ENCODE assay signal across 9 cellular contexts in the genomic region with DNA sequence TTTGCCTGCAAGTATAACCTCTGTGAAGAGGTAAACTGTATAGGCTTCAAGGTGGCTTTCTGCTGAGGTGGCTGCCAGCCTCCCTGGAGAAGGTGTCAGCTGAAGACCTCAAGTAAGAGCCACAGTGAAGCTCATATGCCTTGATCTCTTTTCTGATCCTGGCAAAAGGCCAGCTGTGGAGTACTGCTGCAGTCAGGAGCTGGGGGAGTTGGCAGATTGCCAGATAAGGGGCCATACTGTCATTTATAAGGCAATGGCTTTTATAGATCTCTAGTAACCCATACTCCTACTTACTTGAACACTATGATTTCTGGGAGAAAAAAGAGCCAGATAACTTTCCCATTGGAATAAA. TPM values are rescaled to one million over a fixed set of nuclear protein-coding genes. Genes with fewer than 3 reads are reported as not detected.
DNase-seq lines count a peak whose midpoint lies in the region; ATAC-seq, FAIRE-seq and TF ChIP-seq lines count a peak whose summit lies in the region.
"Had no signal": no experiment of that assay in that cellular context is flagged by ENCODE, and none has a peak within 500 bp of the region (broad histone marks: within the 10 kb centered on the region; RNA-seq: fewer than 3 reads in every experiment).

No MANE protein-coding gene starts in this region.

- DNase-seq in NCI-H526 (lab: John Stamatoyannopoulos, UW) (peak; percentile 9 to 34), NCI-H526 treated with DMSO at 0.1 percent for 48 hours (lab: John Stamatoyannopoulos, UW) (no peak), T-cell (peak in 33 of 34 experiments; percentile 26 to 74 (median 58)), cardiac fibroblast (ENCODE audit: low read depth in 2 of 2) (peak; percentile 18 to 20), RCC 7860 (ENCODE audit: low spot score) (no peak), right atrium auricular region (ENCODE audit: low spot score) (no peak)
- DNase-seq in stimulated activated effector memory CD8-positive, alpha-beta T cell treated with anti-CD3 and anti-CD28 coated beads, Interleukin-12 subunit alpha, Interleukin-12 subunit beta, amount 100 ng/mL, for 72 hours (ENCODE audit: low spot score in 2 of 2) = no peak

- H3K27ac Mint-ChIP-seq in T-cell = peak overlapping the region; percentile 84 to 89
- peak overlapping the region; percentile 80 for H3K27ac Mint-ChIP-seq in stimulated activated effector memory CD8-positive, alpha-beta T cell treated with anti-CD3 and anti-CD28 coated beads, Interleukin-12 subunit alpha, Interleukin-12 subunit beta, amount 100 ng/mL, for 72 hours

- ATAC-seq in T-cell (replicated peaks in 1 of 4) = peak; percentile 54 to 74 (median 63)
- ATAC-seq in stimulated activated effector memory CD8-positive, alpha-beta T cell treated with anti-CD3 and anti-CD28 coated beads, Interleukin-12 subunit alpha, Interleukin-12 subunit beta, amount 100 ng/mL, for 72 hours = peak; percentile 47
- ATAC-seq in GM18520 (IDR thresholded peaks at IDR 0.05; ENCODE audit: unreplicated experiment) = no peak

- peak overlapping the region in 1 of 3 donors; percentile 54 for H3K4me3 Mint-ChIP-seq in T-cell
- H3K4me3 Mint-ChIP-seq in stimulated activated effector memory CD8-positive, alpha-beta T cell treated with anti-CD3 and anti-CD28 coated beads, Interleukin-12 subunit alpha, Interleukin-12 subunit beta, amount 100 ng/mL, for 72 hours = peak overlapping the region; percentile 11

- CTCF ChIA-PET in T-cell (lab: Charles Lee) = interaction anchor here (0.5 to 1.5 kb wide), 4 partner anchors 44 to 115 kb away, joined by 3 to 5 read pairs (median 4); no protein-coding TSS in a partner anchor

- H3K4me1 Mint-ChIP-seq in T-cell = peaks cover 69 to 71% (median 69%) of the 10 kb centered on the region in 3 donors
- peaks cover 38% of the 10 kb centered on the region for H3K4me1 Mint-ChIP-seq in stimulated activated effector memory CD8-positive, alpha-beta T cell treated with anti-CD3 and anti-CD28 coated beads, Interleukin-12 subunit alpha, Interleukin-12 subunit beta, amount 100 ng/mL, for 72 hours

- TF ChIP-seq CTCF in cardiac fibroblast (IDR thresholded peaks at IDR 0.05; ENCODE audit: low read depth, low read length) = no peak
- no peak for TF ChIP-seq CTCF in right atrium auricular region (IDR thresholded peaks at IDR 0.05)

- no peaks in the 10 kb centered on the region for H3K9me3 Mint-ChIP-seq in T-cell
- H3K9me3 Mint-ChIP-seq in stimulated activated effector memory CD8-positive, alpha-beta T cell treated with anti-CD3 and anti-CD28 coated beads, Interleukin-12 subunit alpha, Interleukin-12 subunit beta, amount 100 ng/mL, for 72 hours = no peaks in the 10 kb centered on the region

- peaks cover 0 to 10% of the 10 kb centered on the region in 2 donors for H3K4me1 ChIP-seq in right atrium auricular region

- no peaks in the 10 kb centered on the region for H3K36me3 ChIP-seq in right atrium auricular region

- no peaks in the 10 kb centered on the region for H3K9me3 ChIP-seq in right atrium auricular region

- no peaks in the 10 kb centered on the region for H3K27me3 ChIP-seq in right atrium auricular region

- H3K27me3 Mint-ChIP-seq in T-cell = no peaks in the 10 kb centered on the region

- H3K4me3 ChIP-seq in cardiac fibroblast (replicated peaks in 1 of 2; ENCODE audit: low read depth in 2 of 2, low read length in 2 of 2) (no peak overlapping the region), right atrium auricular region (no peak overlapping the region)

- H3K36me3 Mint-ChIP-seq in T-cell = peaks cover 11% of the 10 kb centered on the region
- H3K36me3 Mint-ChIP-seq in stimulated activated effector memory CD8-positive, alpha-beta T cell treated with anti-CD3 and anti-CD28 coated beads, Interleukin-12 subunit alpha, Interleukin-12 subunit beta, amount 100 ng/mL, for 72 hours = peaks cover 18% of the 10 kb centered on the region

- no peak overlapping the region for H3K27ac ChIP-seq in right atrium auricular region
- H3K27ac ChIP-seq: HL-60 had no signal

- POLR2A ChIA-PET in T-cell (lab: Charles Lee) = interaction anchor here in 1 of 2 donors (0.6 to 0.7 kb wide), 4 partner anchors 8 to 49 kb away, joined by 3 to 5 read pairs (median 4); a partner anchor contains a TSS

- no peak for FAIRE-seq in RCC 7860 (lab: Jason Lieb, UNC)

RNA-seq across cellular contexts. Expression of a gene that starts 8.8 kb away (rescaled TPM):
- 100 to 1,000 TPM in 1 of 5 donors, 10 to 100 TPM in 4; 49.7 to 101 (median 53.5) TPM for total RNA-seq in T-cell
- 1 to 10 TPM; 4.5 to 6.8 TPM for total RNA-seq in right atrium auricular region

Comparison
In these comparisons a context has a peak if more than half of its experiments do, and no peak if none do; other contexts are left out.
1. DNase-seq: peak in NCI-H526 (2 of 2), T-cell (33 of 34) and cardiac fibroblast (2 of 2); none in NCI-H526 treated with DMSO at 0.1 percent for 48 hours (single experiment), stimulated activated effector memory CD8-positive, alpha-beta T cell treated with anti-CD3 and anti-CD28 coated beads, Interleukin-12 subunit alpha, Interleukin-12 subunit beta, amount 100 ng/mL, for 72 hours (0 of 2), RCC 7860 (single experiment) and right atrium auricular region (single experiment).
2. RNA of a gene that starts 8.8 kb away (total RNA-seq): 49.7 to 101 TPM in T-cell; 4.5 to 6.8 TPM in right atrium auricular region; every median in the first group is over 4 times any median in the second.